In the genomic region with DNA sequence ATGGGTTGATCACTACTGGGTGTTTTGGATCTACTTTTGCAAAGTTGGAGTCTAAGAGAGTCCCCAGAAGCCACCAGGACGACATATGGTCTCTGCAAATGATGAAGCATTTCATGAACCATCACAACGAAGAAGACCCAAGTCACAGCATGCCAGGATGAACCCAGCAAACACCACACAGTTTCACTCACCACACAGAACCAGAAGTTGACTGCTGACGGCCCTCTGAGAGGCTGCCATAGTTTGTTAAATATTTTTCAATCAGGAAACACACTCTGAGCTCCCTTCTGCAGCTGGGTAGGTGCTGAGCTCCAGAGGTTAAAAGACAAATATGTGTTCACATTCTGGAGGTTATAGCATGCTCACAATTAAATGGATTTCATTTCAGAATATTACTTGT, we compare ENCODE assay signal across 9 cellular contexts.
"Had no signal": no experiment of that assay in that cellular context is flagged by ENCODE, and none has a peak within 500 bp of the region (broad histone marks: within the 10 kb centered on the region; RNA-seq: fewer than 3 reads in every experiment).

No MANE protein-coding gene starts in this region.

- H2AFZ ChIP-seq: GM23248, GM23338 had no signal

- DNase-seq: GM23248, GOT3, H7, H9, HCEC 1CT, HFFc6 had no signal

- H3K4me2 ChIP-seq: GM23338 had no signal

- H3K4me3 ChIP-seq: GM23248, GM23338, HAP-1 had no signal

- H3K4me1 ChIP-seq: HAP-1 had no signal

- H3K9ac ChIP-seq: GM23248 had no signal

- H3K36me3 ChIP-seq: HAP-1 had no signal

- H3K9me3 ChIP-seq: HAP-1 had no signal

- H3K27ac ChIP-seq: GM23248 had no signal

- ATAC-seq: GM23338, HCT116 had no signal
